In genomic region chr12:120993496-120993895, GRCh38 we compare ENCODE assay signal across 35 cellular contexts. TPM values are rescaled to one million over a fixed set of nuclear protein-coding genes. Genes with fewer than 3 reads are reported as not detected.
"Had no signal": no experiment of that assay in that cellular context is flagged by ENCODE, and none has a peak within 500 bp of the region (broad histone marks: within the 10 kb centered on the region; RNA-seq: fewer than 3 reads in every experiment).

No MANE protein-coding gene starts in this region.

- H3K27me3 ChIP-seq: ascending aorta, breast epithelium, cardiac muscle cell, gastrocnemius medialis had no signal

- H3K4me1 Mint-ChIP-seq: activated CD4-positive, alpha-beta T cell treated with anti-CD3 and anti-CD28 coated beads for 36 hours; activated CD4-positive, alpha-beta T cell treated with anti-CD3 and anti-CD28 coated beads, Interleukin-2, amount 10 ng/mL, durations not matched to agents 24 days and 14 days; activated CD8-positive, alpha-beta memory T cell treated with anti-CD3 and anti-CD28 coated beads, Interleukin-2, amount 10 ng/mL, durations not matched to agents 7 days and 5 days; activated naive CD4-positive, alpha-beta T cell treated with anti-CD3 and anti-CD28 coated beads, Interleukin-2, amount 10 ng/mL, durations not matched to agents 7 days and 5 days had no signal

- H3K27ac ChIP-seq: ascending aorta, breast epithelium, cardiac muscle cell, coronary artery, esophagus muscularis mucosa, foreskin keratinocyte, gastrocnemius medialis, heart left ventricle had no signal

- H3K27ac Mint-ChIP-seq: activated CD4-positive, alpha-beta memory T cell treated with anti-CD3 and anti-CD28 coated beads for 36 hours; activated CD4-positive, alpha-beta T cell treated with anti-CD3 and anti-CD28 coated beads for 36 hours; activated CD4-positive, alpha-beta T cell treated with anti-CD3 and anti-CD28 coated beads, Interleukin-2, amount 10 ng/mL, durations not matched to agents 24 days and 14 days; activated CD8-positive, alpha-beta memory T cell treated with anti-CD3 and anti-CD28 coated beads, Interleukin-2, amount 10 ng/mL, durations not matched to agents 7 days and 5 days; activated CD8-positive, alpha-beta T cell treated with anti-CD3 and anti-CD28 coated beads, Interleukin-2, amount 10 ng/mL, durations not matched to agents 7 days and 5 days; activated naive CD4-positive, alpha-beta T cell treated with anti-CD3 and anti-CD28 coated beads, Interleukin-2, amount 10 ng/mL, durations not matched to agents 7 days and 5 days; activated naive CD4-positive, alpha-beta T cell treated with anti-CD3 and anti-CD28 coated beads, Interleukin-2, amount 50 U/mL, for 72 hours; activated naive CD8-positive, alpha-beta T cell treated with anti-CD3 and anti-CD28 coated beads, Interleukin-2, amount 10 ng/mL, durations not matched to agents 7 days and 5 days; activated T-helper 1 cell treated with anti-CD3 and anti-CD28 coated beads, Interleukin-12 subunit alpha, Interleukin-12 subunit beta, Interleukin-2, Interleukin-4 antibody, amounts not matched to agents 30 ng/mL and 10 ng/mL and 1 ng/mL, durations not matched to agents 14 hours and 24 hours and 36 hours; activated T-helper 2 cell treated with anti-CD3 and anti-CD28 coated beads, Interferon-gamma antibody, Interleukin-2, Interleukin-4, amounts not matched to agents 10 μg/mL and 5 μg/mL and 100 μg/mL, durations not matched to agents 14 hours and 24 hours and 36 hours; brain; effector memory CD8-positive, alpha-beta T cell had no signal

- H3K9me3 Mint-ChIP-seq: activated CD4-positive, alpha-beta memory T cell treated with anti-CD3 and anti-CD28 coated beads for 36 hours; activated naive CD4-positive, alpha-beta T cell treated with anti-CD3 and anti-CD28 coated beads, Interleukin-2, amount 10 ng/mL, durations not matched to agents 7 days and 5 days; activated T-helper 1 cell treated with anti-CD3 and anti-CD28 coated beads, Interleukin-12 subunit alpha, Interleukin-12 subunit beta, Interleukin-2, Interleukin-4 antibody, amounts not matched to agents 30 ng/mL and 10 ng/mL and 1 ng/mL, durations not matched to agents 14 hours and 24 hours and 36 hours; activated T-helper 2 cell treated with anti-CD3 and anti-CD28 coated beads, Interferon-gamma antibody, Interleukin-2, Interleukin-4, amounts not matched to agents 10 μg/mL and 5 μg/mL and 100 μg/mL, durations not matched to agents 14 hours and 24 hours and 36 hours had no signal

- H3K4me3 ChIP-seq: ascending aorta, breast epithelium, cardiac muscle cell, coronary artery, esophagus muscularis mucosa, gastrocnemius medialis, heart left ventricle had no signal

- DNase-seq: activated CD4-positive, alpha-beta memory T cell treated with anti-CD3 and anti-CD28 coated beads for 36 hours; activated CD4-positive, alpha-beta T cell treated with anti-CD3 and anti-CD28 coated beads for 36 hours; activated CD4-positive, alpha-beta T cell treated with anti-CD3 and anti-CD28 coated beads, Interleukin-2, amount 10 ng/mL, durations not matched to agents 24 days and 14 days; activated CD4-positive, CD25-positive, alpha-beta regulatory T cell; activated CD4-positive, CD25-positive, alpha-beta regulatory T cell treated with anti-CD3 and anti-CD28 coated beads, Interleukin-2, amount 50 U/mL, for 72 hours; activated CD8-positive, alpha-beta memory T cell treated with anti-CD3 and anti-CD28 coated beads, Interleukin-2, amount 10 ng/mL, durations not matched to agents 7 days and 5 days; activated CD8-positive, alpha-beta memory T cell treated with anti-CD3 and anti-CD28 coated beads, Interleukin-2, amount 50 U/mL, for 4 hours; activated CD8-positive, alpha-beta T cell treated with anti-CD3 and anti-CD28 coated beads, Interleukin-2, amount 10 ng/mL, durations not matched to agents 7 days and 5 days; activated effector memory CD4-positive, alpha-beta T cell treated with anti-CD3 and anti-CD28 coated beads, Interleukin-2, amount 50 U/mL, for 16 hours; activated naive CD4-positive, alpha-beta T cell treated with anti-CD3 and anti-CD28 coated beads, Interleukin-2, amount 10 ng/mL, durations not matched to agents 7 days and 5 days; activated naive CD8-positive, alpha-beta T cell treated with anti-CD3 and anti-CD28 coated beads, Interleukin-2, amount 10 ng/mL, durations not matched to agents 7 days and 5 days; activated T-cell treated with anti-CD3 and anti-CD28 coated beads, Interleukin-2, amount 50 U/mL, for 1 hour; activated T-cell treated with anti-CD3 and anti-CD28 coated beads, Interleukin-2, amount 50 U/mL, for 48 hours; central memory CD4-positive, alpha-beta T cell; cerebellar nuclear complex; dermis blood vessel endothelial cell; effector CD4-positive, alpha-beta T cell; effector memory CD8-positive, alpha-beta T cell; erythroblast; foreskin keratinocyte; gastrocnemius medialis; glutamatergic neuron; heart left ventricle; T-helper 2 cell had no signal

- H3K9me3 ChIP-seq: ascending aorta, breast epithelium, esophagus muscularis mucosa, gastrocnemius medialis, heart left ventricle had no signal

- H3K36me3 Mint-ChIP-seq: activated CD4-positive, alpha-beta memory T cell treated with anti-CD3 and anti-CD28 coated beads for 36 hours; activated CD8-positive, alpha-beta memory T cell treated with anti-CD3 and anti-CD28 coated beads, Interleukin-2, amount 10 ng/mL, durations not matched to agents 7 days and 5 days; activated naive CD4-positive, alpha-beta T cell treated with anti-CD3 and anti-CD28 coated beads, Interleukin-2, amount 10 ng/mL, durations not matched to agents 7 days and 5 days; activated naive CD4-positive, alpha-beta T cell treated with anti-CD3 and anti-CD28 coated beads, Interleukin-2, amount 50 U/mL, for 72 hours; activated naive CD8-positive, alpha-beta T cell treated with anti-CD3 and anti-CD28 coated beads, Interleukin-2, amount 10 ng/mL, durations not matched to agents 7 days and 5 days; brain had no signal

- H3K36me3 ChIP-seq: ascending aorta, breast epithelium, cardiac muscle cell, esophagus muscularis mucosa, gastrocnemius medialis, heart left ventricle had no signal

- ATAC-seq: activated CD4-positive, alpha-beta T cell treated with anti-CD3 and anti-CD28 coated beads for 36 hours; activated CD8-positive, alpha-beta memory T cell treated with anti-CD3 and anti-CD28 coated beads, Interleukin-2, amount 10 ng/mL, durations not matched to agents 7 days and 5 days; activated CD8-positive, alpha-beta T cell treated with anti-CD3 and anti-CD28 coated beads, Interleukin-2, amount 10 ng/mL, durations not matched to agents 7 days and 5 days; activated naive CD4-positive, alpha-beta T cell treated with anti-CD3 and anti-CD28 coated beads, Interleukin-2, amount 50 U/mL, for 72 hours; effector memory CD8-positive, alpha-beta T cell; foreskin keratinocyte; gastrocnemius medialis; heart left ventricle had no signal

- H3K4me1 ChIP-seq: ascending aorta, breast epithelium, esophagus muscularis mucosa, foreskin keratinocyte, gastrocnemius medialis, heart left ventricle had no signal

- H3K4me3 Mint-ChIP-seq: activated CD4-positive, alpha-beta memory T cell treated with anti-CD3 and anti-CD28 coated beads for 36 hours; activated CD4-positive, alpha-beta T cell treated with anti-CD3 and anti-CD28 coated beads for 36 hours; activated CD4-positive, alpha-beta T cell treated with anti-CD3 and anti-CD28 coated beads, Interleukin-2, amount 10 ng/mL, durations not matched to agents 24 days and 14 days; activated CD8-positive, alpha-beta memory T cell treated with anti-CD3 and anti-CD28 coated beads, Interleukin-2, amount 10 ng/mL, durations not matched to agents 7 days and 5 days; activated CD8-positive, alpha-beta T cell treated with anti-CD3 and anti-CD28 coated beads, Interleukin-2, amount 10 ng/mL, durations not matched to agents 7 days and 5 days; activated naive CD4-positive, alpha-beta T cell treated with anti-CD3 and anti-CD28 coated beads, Interleukin-2, amount 10 ng/mL, durations not matched to agents 7 days and 5 days; activated naive CD8-positive, alpha-beta T cell treated with anti-CD3 and anti-CD28 coated beads, Interleukin-2, amount 10 ng/mL, durations not matched to agents 7 days and 5 days; activated T-helper 1 cell treated with anti-CD3 and anti-CD28 coated beads, Interleukin-12 subunit alpha, Interleukin-12 subunit beta, Interleukin-2, Interleukin-4 antibody, amounts not matched to agents 30 ng/mL and 10 ng/mL and 1 ng/mL, durations not matched to agents 14 hours and 24 hours and 36 hours; brain; effector memory CD8-positive, alpha-beta T cell had no signal

RNA-seq across cellular contexts. Expression of gene HNF1A, which starts 15.2 kb away (rescaled TPM):
- total RNA-seq: activated CD4-positive, alpha-beta memory T cell treated with anti-CD3 and anti-CD28 coated beads for 36 hours; activated CD4-positive, alpha-beta T cell treated with anti-CD3 and anti-CD28 coated beads for 36 hours; activated CD4-positive, alpha-beta T cell treated with anti-CD3 and anti-CD28 coated beads, Interleukin-2, amount 10 ng/mL, durations not matched to agents 24 days and 14 days; activated CD8-positive, alpha-beta memory T cell treated with anti-CD3 and anti-CD28 coated beads for 36 hours; activated CD8-positive, alpha-beta memory T cell treated with anti-CD3 and anti-CD28 coated beads, Interleukin-2, amount 10 ng/mL, durations not matched to agents 7 days and 5 days; activated CD8-positive, alpha-beta T cell treated with anti-CD3 and anti-CD28 coated beads, Interleukin-2, amount 10 ng/mL, durations not matched to agents 7 days and 5 days; activated naive CD4-positive, alpha-beta T cell treated with anti-CD3 and anti-CD28 coated beads, Interleukin-2, amount 50 U/mL, for 72 hours; activated naive CD8-positive, alpha-beta T cell treated with anti-CD3 and anti-CD28 coated beads, Interleukin-2, amount 10 ng/mL, durations not matched to agents 7 days and 5 days; activated T-helper 1 cell treated with anti-CD3 and anti-CD28 coated beads, Interleukin-12 subunit alpha, Interleukin-12 subunit beta, Interleukin-2, Interleukin-4 antibody, amounts not matched to agents 30 ng/mL and 10 ng/mL and 1 ng/mL, durations not matched to agents 14 hours and 24 hours and 36 hours; activated T-helper 2 cell treated with anti-CD3 and anti-CD28 coated beads, Interferon-gamma antibody, Interleukin-2, Interleukin-4, amounts not matched to agents 10 μg/mL and 5 μg/mL and 100 μg/mL, durations not matched to agents 14 hours and 24 hours and 36 hours; ascending aorta; cardiac muscle cell; dermis blood vessel endothelial cell; esophagus muscularis mucosa; foreskin keratinocyte; heart left ventricle; T-helper 1 cell treated with Interleukin-12 subunit alpha and Interleukin-12 subunit beta and Interleukin-4 antibody, amounts not matched to agents 30 ng/mL and 1 ng/mL, for 36 hours had no signal
- polyA plus RNA-seq: cardiac muscle cell, foreskin keratinocyte had no signal

RNA-seq across cellular contexts. Expression of gene OASL, which starts 45.5 kb away (rescaled TPM):
- total RNA-seq: ascending aorta, cardiac muscle cell had no signal
- polyA plus RNA-seq: cardiac muscle cell had no signal
